In genomic region chr16:69244336-69244735, GRCh38 we compare ENCODE assay signal across 23 cellular contexts.
"Had no signal": no experiment of that assay in that cellular context is flagged by ENCODE, and none has a peak within 500 bp of the region (broad histone marks: within the 10 kb centered on the region; RNA-seq: fewer than 3 reads in every experiment).

No MANE protein-coding gene starts in this region.

- DNase-seq: activated B cell treated with CpG ODN at 0.5 μM for 24 hours; activated CD4-positive, alpha-beta T cell treated with anti-CD3 and anti-CD28 coated beads for 1 hour; activated CD4-positive, alpha-beta T cell treated with anti-CD3 and anti-CD28 coated beads, Interleukin-2, amount 10 ng/mL, durations not matched to agents 24 days and 14 days; activated CD4-positive, alpha-beta T cell treated with anti-CD3 and anti-CD28 coated beads, Interleukin-2, amount 50 U/mL, for 48 hours; activated CD8-positive, alpha-beta memory T cell treated with anti-CD3 and anti-CD28 coated beads, Interleukin-2, amount 10 ng/mL, durations not matched to agents 7 days and 5 days; activated effector memory CD4-positive, alpha-beta T cell treated with Interleukin-2 at 50 U/mL for 16 hours; activated naive CD4-positive, alpha-beta T cell; activated T-cell treated with anti-CD3 and anti-CD28 coated beads, Interleukin-2, amount 50 U/mL, for 24 hours; aorta; central memory CD4-positive, alpha-beta T cell; Kasumi-1; NCI-H1092; NCI-H1417; NCI-H1930; NCI-H2107; NCI-H510A treated with DMSO at 0.1 percent for 48 hours; NCI-H69; PC-3; SHP77; T-helper 17 cell; T-helper 9 cell had no signal

- H3K27ac Mint-ChIP-seq: activated B cell treated with CpG ODN at 0.5 μM for 24 hours; activated CD4-positive, alpha-beta T cell treated with anti-CD3 and anti-CD28 coated beads, Interleukin-2, amount 10 ng/mL, durations not matched to agents 24 days and 14 days; activated CD8-positive, alpha-beta memory T cell treated with anti-CD3 and anti-CD28 coated beads, Interleukin-2, amount 10 ng/mL, durations not matched to agents 7 days and 5 days; activated naive CD4-positive, alpha-beta T cell treated with anti-CD3 and anti-CD28 coated beads, Interleukin-2, amount 50 U/mL, for 24 hours; activated T-cell treated with anti-CD3 and anti-CD28 coated beads, Interleukin-2, amount 50 U/mL, for 24 hours; activated T-helper 1 cell treated with anti-CD3 and anti-CD28 coated beads, Interleukin-12 subunit alpha, Interleukin-12 subunit beta, Interleukin-2, Interleukin-4 antibody, amounts not matched to agents 30 ng/mL and 10 ng/mL and 1 ng/mL, durations not matched to agents 14 hours and 24 hours and 36 hours had no signal

- H3K4me3 Mint-ChIP-seq: activated B cell treated with CpG ODN at 0.5 μM for 24 hours; activated CD4-positive, alpha-beta T cell treated with anti-CD3 and anti-CD28 coated beads, Interleukin-2, amount 10 ng/mL, durations not matched to agents 24 days and 14 days; activated CD8-positive, alpha-beta memory T cell treated with anti-CD3 and anti-CD28 coated beads, Interleukin-2, amount 10 ng/mL, durations not matched to agents 7 days and 5 days; activated naive CD4-positive, alpha-beta T cell treated with anti-CD3 and anti-CD28 coated beads, Interleukin-2, amount 50 U/mL, for 24 hours; activated T-cell treated with anti-CD3 and anti-CD28 coated beads, Interleukin-2, amount 50 U/mL, for 24 hours; activated T-helper 1 cell treated with anti-CD3 and anti-CD28 coated beads, Interleukin-12 subunit alpha, Interleukin-12 subunit beta, Interleukin-2, Interleukin-4 antibody, amounts not matched to agents 30 ng/mL and 10 ng/mL and 1 ng/mL, durations not matched to agents 14 hours and 24 hours and 36 hours; T-helper 17 cell had no signal

- H3K4me1 Mint-ChIP-seq: activated B cell treated with CpG ODN at 0.5 μM for 24 hours; activated CD8-positive, alpha-beta memory T cell treated with anti-CD3 and anti-CD28 coated beads, Interleukin-2, amount 10 ng/mL, durations not matched to agents 7 days and 5 days; activated naive CD4-positive, alpha-beta T cell treated with anti-CD3 and anti-CD28 coated beads, Interleukin-2, amount 50 U/mL, for 24 hours had no signal

- ATAC-seq: activated CD8-positive, alpha-beta memory T cell treated with anti-CD3 and anti-CD28 coated beads, Interleukin-2, amount 10 ng/mL, durations not matched to agents 7 days and 5 days; PC-3; T-helper 17 cell had no signal

- H3K27me3 Mint-ChIP-seq: activated B cell treated with CpG ODN at 0.5 μM for 24 hours; activated CD4-positive, alpha-beta T cell treated with anti-CD3 and anti-CD28 coated beads, Interleukin-2, amount 10 ng/mL, durations not matched to agents 24 days and 14 days; activated CD8-positive, alpha-beta memory T cell treated with anti-CD3 and anti-CD28 coated beads, Interleukin-2, amount 10 ng/mL, durations not matched to agents 7 days and 5 days; activated naive CD4-positive, alpha-beta T cell treated with anti-CD3 and anti-CD28 coated beads, Interleukin-2, amount 50 U/mL, for 24 hours; activated T-cell treated with anti-CD3 and anti-CD28 coated beads, Interleukin-2, amount 50 U/mL, for 24 hours; T-helper 17 cell had no signal

- H3K9me3 Mint-ChIP-seq: activated B cell treated with CpG ODN at 0.5 μM for 24 hours; activated CD4-positive, alpha-beta T cell treated with anti-CD3 and anti-CD28 coated beads, Interleukin-2, amount 10 ng/mL, durations not matched to agents 24 days and 14 days; activated naive CD4-positive, alpha-beta T cell treated with anti-CD3 and anti-CD28 coated beads, Interleukin-2, amount 50 U/mL, for 24 hours; activated T-cell treated with anti-CD3 and anti-CD28 coated beads, Interleukin-2, amount 50 U/mL, for 24 hours; activated T-helper 1 cell treated with anti-CD3 and anti-CD28 coated beads, Interleukin-12 subunit alpha, Interleukin-12 subunit beta, Interleukin-2, Interleukin-4 antibody, amounts not matched to agents 30 ng/mL and 10 ng/mL and 1 ng/mL, durations not matched to agents 14 hours and 24 hours and 36 hours had no signal
